9 cellular contexts compared by ENCODE assay signal in genomic region chr11:73257342-73258103, GRCh38. TPM values are rescaled to one million over a fixed set of nuclear protein-coding genes. Genes with fewer than 3 reads are reported as not detected.
DNase-seq lines count a peak whose midpoint lies in the region; ATAC-seq, FAIRE-seq and TF ChIP-seq lines count a peak whose summit lies in the region.
"Had no signal": no experiment of that assay in that cellular context is flagged by ENCODE, and none has a peak within 500 bp of the region (broad histone marks: within the 10 kb centered on the region; RNA-seq: fewer than 3 reads in every experiment).

No MANE protein-coding gene starts in this region.

- no peak overlapping the region for H3K4me3 ChIP-seq in astrocyte of the cerebellum (ENCODE audit: low read depth, low read length)
- no peak overlapping the region for H3K4me3 ChIP-seq in right cardiac atrium (ENCODE audit: low read length)
- peak overlapping the region; percentile 34 for H3K4me3 ChIP-seq in skeletal muscle satellite cell (ENCODE audit: low read length)
- H3K4me3 ChIP-seq in small intestine (ENCODE audit: low read depth in 1 of 2, low read length in 2 of 2) = no peak overlapping the region

- H3K27me3 ChIP-seq in right cardiac atrium (ENCODE audit: control insufficient read depth, insufficient read depth) (no peaks in the 10 kb centered on the region), skeletal muscle satellite cell (ENCODE audit: control insufficient read depth, insufficient read depth, low read length) (no peaks in the 10 kb centered on the region), small intestine (ENCODE audit: control insufficient read depth in 2 of 2, insufficient read depth in 2 of 2, low read length in 2 of 2) (no peaks in the 10 kb centered on the region)

- H3K36me3 Mint-ChIP-seq in T-helper 2 cell treated with Interferon-gamma antibody and Interleukin-4, amounts not matched to agents 5 μg/mL and 100 μg/mL, for 36 hours (ENCODE audit: low read depth) = no peaks in the 10 kb centered on the region

- peak; percentile 76 to 83 for ATAC-seq in right cardiac atrium
- ATAC-seq: T-helper 17 cell had no signal

- intact Hi-C loops in right cardiac atrium (cut with DNase I) = no loop called here

- H3K4me1 ChIP-seq in right cardiac atrium (ENCODE audit: control insufficient read depth, insufficient read depth, low read length) = peaks cover 11% of the 10 kb centered on the region
- peaks cover 19% of the 10 kb centered on the region for H3K4me1 ChIP-seq in skeletal muscle satellite cell (ENCODE audit: control insufficient read depth, insufficient read depth, low read length)
- no peaks in the 10 kb centered on the region for H3K4me1 ChIP-seq in small intestine (ENCODE audit: control insufficient read depth in 2 of 2, insufficient read depth in 1 of 2, low read depth in 1 of 2, low read length in 1 of 2)

- 51% methylated on average over 6 of the region's 6 CpGs for WGBS in right cardiac atrium
- WGBS in small intestine, 3 donors = 75 to 90% (median 83%) methylated on average over 6 of the region's 6 CpGs

- H3K27ac ChIP-seq in right cardiac atrium (ENCODE audit: low read length) (peak overlapping the region; percentile 1), small intestine (ENCODE audit: low read depth in 1 of 2, low read length in 1 of 2) (no peak overlapping the region)

- in situ Hi-C loops in astrocyte of the cerebellum (cut with HindIII; ENCODE audit: low sequenced_read_pairs) = no loop called here

- peaks cover 9% of the 10 kb centered on the region for H3K27me3 Mint-ChIP-seq in T-helper 2 cell treated with Interferon-gamma antibody and Interleukin-4, amounts not matched to agents 5 μg/mL and 100 μg/mL, for 36 hours (ENCODE audit: low read depth)

- H3K9ac ChIP-seq in skeletal muscle satellite cell (ENCODE audit: low read depth, low read length) = peak overlapping the region; percentile 68

- no peak for FAIRE-seq in small intestine (lab: Jason Lieb, UNC)

- peak overlapping the region; percentile 58 for H3K4me2 ChIP-seq in skeletal muscle satellite cell (ENCODE audit: low read length)

- no peaks in the 10 kb centered on the region for H3K9me3 Mint-ChIP-seq in T-helper 2 cell treated with Interferon-gamma antibody and Interleukin-4, amounts not matched to agents 5 μg/mL and 100 μg/mL, for 36 hours

- H3K9me3 ChIP-seq in right cardiac atrium (ENCODE audit: control insufficient read depth, low read length) (no peaks in the 10 kb centered on the region), skeletal muscle satellite cell (replicated peaks; ENCODE audit: low read length) (no peaks in the 10 kb centered on the region), small intestine (ENCODE audit: control insufficient read depth, low read depth) (no peaks in the 10 kb centered on the region)

- no peaks in the 10 kb centered on the region for H3K36me3 ChIP-seq in skeletal muscle satellite cell (ENCODE audit: insufficient read depth, low read length)
- H3K36me3 ChIP-seq in small intestine (ENCODE audit: control insufficient read depth in 2 of 2, insufficient read depth in 2 of 2, low read length in 2 of 2) = no peaks in the 10 kb centered on the region

- H3K4me3 Mint-ChIP-seq in T-helper 2 cell treated with Interferon-gamma antibody and Interleukin-4, amounts not matched to agents 5 μg/mL and 100 μg/mL, for 36 hours = no peak overlapping the region
- H3K4me3 Mint-ChIP-seq: T-helper 17 cell had no signal

- no peak overlapping the region for H3K27ac Mint-ChIP-seq in T-helper 2 cell treated with Interferon-gamma antibody and Interleukin-4, amounts not matched to agents 5 μg/mL and 100 μg/mL, for 36 hours
- H3K27ac Mint-ChIP-seq: T-helper 17 cell had no signal

- H3K4me1 Mint-ChIP-seq in T-helper 2 cell treated with Interferon-gamma antibody and Interleukin-4, amounts not matched to agents 5 μg/mL and 100 μg/mL, for 36 hours (ENCODE audit: low read depth) = no peaks in the 10 kb centered on the region

- no peak for TF ChIP-seq CTCF in astrocyte of the cerebellum (IDR thresholded peaks at IDR 0.05; ENCODE audit: low read depth, low read length, missing control alignments)

- peak; percentile 93 for DNase-seq in HCEC 1CT
- DNase-seq in astrocyte of the cerebellum (ENCODE audit: low read depth) = peak; percentile 95
- peak; percentile 78 to 85 (median 82) for DNase-seq in right cardiac atrium
- no peak for DNase-seq in activated CD4-positive, alpha-beta T cell treated with anti-CD3 and anti-CD28 coated beads for 4 hours
- DNase-seq in T-helper 2 cell treated with Interferon-gamma antibody and Interleukin-4, amounts not matched to agents 5 μg/mL and 100 μg/mL, for 36 hours (ENCODE audit: low spot score) = no peak
- DNase-seq in small intestine = no peak
- no peak for DNase-seq in NCI-H82 (lab: John Stamatoyannopoulos, UW)
- DNase-seq: T-helper 17 cell had no signal

RNA-seq across cellular contexts. Expression of gene P2RY6, which starts 14.6 kb away (rescaled TPM):
- 1 to 10 TPM in 3 of 4 donors, under 1 TPM in 1; 0.96 to 2.7 (median 2.0) TPM for total RNA-seq in right cardiac atrium
- polyA plus RNA-seq in right cardiac atrium = 0.70 TPM
- total RNA-seq in skeletal muscle satellite cell (2012; rRNA removed) = 0.25 TPM in 1 of 2 replicates, not detected in the other
- polyA plus RNA-seq in small intestine = 1 to 10 TPM in 2 of 3 donors, under 1 TPM in 1; 0.67 to 4.3 (median 1.9) TPM
- total RNA-seq: T-helper 17 cell had no signal

RNA-seq across cellular contexts. Expression of gene P2RY2, which starts 39.4 kb away (rescaled TPM):
- 10 to 100 TPM in 1 of 4 donors, 1 to 10 TPM in 3; 5.5 to 15.1 (median 9.2) TPM for total RNA-seq in right cardiac atrium
- polyA plus RNA-seq in right cardiac atrium = 5.4 TPM
- total RNA-seq in skeletal muscle satellite cell (2012; rRNA removed) = not detected in 2 replicates
- polyA plus RNA-seq in small intestine = 1 to 10 TPM; 4.1 to 6.5 (median 4.7) TPM

RNA-seq across cellular contexts. Expression of gene ARHGEF17, which starts 50.6 kb away (rescaled TPM):
- 10 to 100 TPM; 47.6 to 53.8 (median 49.3) TPM for total RNA-seq in right cardiac atrium
- 34.0 TPM for polyA plus RNA-seq in right cardiac atrium
- 9.4 and 11.2 TPM in 2 replicates for total RNA-seq in skeletal muscle satellite cell (2012; rRNA removed)
- polyA plus RNA-seq in small intestine = 10 to 100 TPM in 1 of 3 donors, 1 to 10 TPM in 1, under 1 TPM in 1; 0.67 to 11.6 (median 1.4) TPM

Comparison
In these comparisons a context has a peak if more than half of its experiments do, and no peak if none do; other contexts are left out.
1. DNase-seq: peak in HCEC 1CT (single experiment), astrocyte of the cerebellum (single experiment) and right cardiac atrium (3 of 3); none in activated CD4-positive, alpha-beta T cell treated with anti-CD3 and anti-CD28 coated beads for 4 hours (0 of 2), T-helper 2 cell treated with Interferon-gamma antibody and Interleukin-4, amounts not matched to agents 5 μg/mL and 100 μg/mL, for 36 hours (single experiment), small intestine (single experiment) and NCI-H82 (single experiment).